Comparison of ENCODE assay signal across 8 cellular contexts in the genomic region with DNA sequence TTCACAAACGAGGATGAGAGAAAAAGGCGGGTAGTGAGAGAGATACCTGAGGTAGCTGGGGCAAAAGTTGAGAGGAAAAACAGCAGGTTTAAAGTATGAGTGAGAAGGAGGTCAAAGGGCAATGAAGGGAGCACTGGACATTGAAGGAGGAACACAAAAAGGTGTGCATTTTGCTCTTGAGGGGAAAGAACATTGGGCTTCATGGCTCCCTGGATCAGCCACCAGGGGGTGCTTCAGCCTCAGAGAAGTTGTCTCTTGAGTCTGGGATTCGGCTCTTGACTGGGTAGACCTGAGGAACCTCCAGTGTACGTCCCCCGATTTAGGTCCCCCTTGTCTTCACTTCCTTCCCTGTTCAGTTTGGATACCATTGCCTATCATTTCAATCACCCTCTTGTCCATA.
DNase-seq lines count a peak whose midpoint lies in the region; ATAC-seq, FAIRE-seq and TF ChIP-seq lines count a peak whose summit lies in the region.

No MANE protein-coding gene starts in this region.

- no peak overlapping the region for H2AFZ ChIP-seq in endothelial cell of umbilical vein (ENCODE audit: low read depth, low read length)

- BruUV-seq in endothelial cell of umbilical vein (replicated peaks; lab: Mats Ljungman, UMichigan): no TSS peak

- H3K27ac ChIP-seq in WERI-Rb-1 (no peak overlapping the region), endothelial cell of umbilical vein (ENCODE audit: insufficient read depth, low read depth, low read length) (no peak overlapping the region), aorta (ENCODE audit: low read depth in 1 of 2, low read length in 2 of 2) (no peak overlapping the region)

- intact Hi-C loops in endothelial cell of umbilical vein (cut with micrococcal nuclease) (loop anchor here (1.0 to 5.0 kb wide), 5 partner anchors 51 to 348 kb away; no protein-coding TSS in a partner anchor), aorta (cut with DNase I) (loop anchor here in 1 of 2 donors (2.0 kb wide), 1 partner anchor 69 kb away; no protein-coding TSS in a partner anchor)

- dilution Hi-C loops in endothelial cell of umbilical vein (cut with MboI; ENCODE audit: extremely low pct_ligation_motif_present, low sequenced_read_pairs): no loop called here

- H3K4me3 ChIP-seq in WERI-Rb-1 (ENCODE audit: low read depth, low read length): no peak overlapping the region
- H3K4me3 ChIP-seq in endothelial cell of umbilical vein (replicated peaks in 1 of 3; ENCODE audit: insufficient read depth in 1 of 3, low read depth in 1 of 3, low read length in 3 of 3): no peak overlapping the region
- no peak overlapping the region for H3K4me3 ChIP-seq in aorta (ENCODE audit: low read length in 2 of 2)

- H3K36me3 ChIP-seq in WERI-Rb-1 (no peaks in the 10 kb centered on the region), endothelial cell of umbilical vein (ENCODE audit: control insufficient read depth in 2 of 2, extremely low read depth in 1 of 2, insufficient read depth in 2 of 2, low read length in 2 of 2) (no peaks in the 10 kb centered on the region), aorta (ENCODE audit: control insufficient read depth in 1 of 2, insufficient read depth in 2 of 2, low read length in 1 of 2) (no peaks in the 10 kb centered on the region)

- TF ChIP-seq POLR2A in endothelial cell of umbilical vein (IDR thresholded peaks at IDR 0.05; ENCODE audit: low read depth, low read length): no peak

- peak; percentile 33 for DNase-seq in GM03348 (ENCODE audit: low spot score)
- peak; percentile 27 to 62 for DNase-seq in Kasumi-1 (lab: John Stamatoyannopoulos, UW)
- peak; percentile 58 for DNase-seq in WERI-Rb-1
- peak; percentile 29 for DNase-seq in endothelial cell of umbilical vein (ENCODE audit: low read depth, low spot score)
- DNase-seq in myocyte (ENCODE audit: low read depth): peak; percentile 76
- peak; percentile 56 to 79 for DNase-seq in aorta

- no peaks in the 10 kb centered on the region for H3K27me3 ChIP-seq in WERI-Rb-1 (ENCODE audit: insufficient read depth, low read depth, severe bottlenecking)
- H3K27me3 ChIP-seq in endothelial cell of umbilical vein (ENCODE audit: control insufficient read depth in 2 of 2, insufficient read depth in 2 of 2, low read length in 2 of 2): no peaks in the 10 kb centered on the region
- H3K27me3 ChIP-seq in aorta (ENCODE audit: control insufficient read depth in 1 of 2, insufficient read depth in 2 of 2, low read length in 1 of 2): peaks cover 0 to 1% of the 10 kb centered on the region in 2 donors

- no peak overlapping the region for H3K4me2 ChIP-seq in endothelial cell of umbilical vein (ENCODE audit: insufficient read depth, low read length)

- H4K20me1 ChIP-seq in endothelial cell of umbilical vein (replicated peaks; ENCODE audit: control insufficient read depth, extremely low read depth, insufficient read depth, low read length): no peaks in the 10 kb centered on the region

- CTCF ChIA-PET in endothelial cell of umbilical vein (lab: Charles Lee): interaction anchor here (2.1 to 4.9 kb wide), 3 partner anchors 50 to 157 kb away, joined by 14 to 91 read pairs (median 37); no protein-coding TSS in a partner anchor

- WGBS in aorta, 2 donors: 46 to 48% methylated on average over 5 of the region's 5 CpGs

- no peak overlapping the region for H3K9ac ChIP-seq in endothelial cell of umbilical vein (replicated peaks; ENCODE audit: extremely low read depth, insufficient read depth, low read length)

- TF ChIP-seq CTCF in WERI-Rb-1 (IDR thresholded peaks at IDR 0.05; ENCODE audit: low read depth, low read length) (peak; percentile 91), endothelial cell of umbilical vein (IDR thresholded peaks at IDR 0.05; ENCODE audit: extremely low read depth in 1 of 2, insufficient read depth in 1 of 2, low read depth in 1 of 2, low read length in 2 of 2) (peak; percentile 66 to 68)

- H3K9me3 ChIP-seq in WERI-Rb-1 (ENCODE audit: severe bottlenecking): no peaks in the 10 kb centered on the region
- H3K9me3 ChIP-seq in endothelial cell of umbilical vein (replicated peaks; ENCODE audit: control insufficient read depth, insufficient read depth, low read length): no peaks in the 10 kb centered on the region
- H3K9me3 ChIP-seq in aorta (ENCODE audit: control insufficient read depth, low read length): peaks cover 1% of the 10 kb centered on the region

- H3K9me1 ChIP-seq in endothelial cell of umbilical vein (replicated peaks; ENCODE audit: control insufficient read depth, extremely low read depth, insufficient read depth, low read length): no peaks in the 10 kb centered on the region

- H3K4me1 ChIP-seq in endothelial cell of umbilical vein (ENCODE audit: control insufficient read depth, extremely low read depth, insufficient read depth, low read length) (peaks cover 20% of the 10 kb centered on the region), aorta (ENCODE audit: control insufficient read depth in 1 of 2, insufficient read depth in 2 of 2, low read length in 2 of 2) (no peaks in the 10 kb centered on the region)

- POLR2A ChIA-PET in endothelial cell of umbilical vein (lab: Charles Lee): no interaction called here

- FAIRE-seq in endothelial cell of umbilical vein (lab: Jason Lieb, UNC): peak; percentile 80

- peak; percentile 70 for ATAC-seq in aorta (ENCODE audit: low FRiP score)
- no peak for ATAC-seq in GM18907 (IDR thresholded peaks at IDR 0.05; ENCODE audit: unreplicated experiment)
- ATAC-seq in HG03439 (IDR thresholded peaks at IDR 0.05; ENCODE audit: unreplicated experiment): no peak

- H3K79me2 ChIP-seq in endothelial cell of umbilical vein (ENCODE audit: control insufficient read depth, insufficient read depth, low read length): no peaks in the 10 kb centered on the region

TF ChIP-seq in endothelial cell of umbilical vein, 7 proteins besides CTCF, POLR2A, EP300 and RAD21:
- TF ChIP-seq POLR2AphosphoS5 (IDR thresholded peaks at IDR 0.05; ENCODE audit: insufficient read depth, low read depth, low read length): no peak
- TF ChIP-seq GATA2 (IDR thresholded peaks at IDR 0.05; ENCODE audit: insufficient read depth, insufficient read length, low read depth, low read length): no peak
- TF ChIP-seq, protein P1, sequence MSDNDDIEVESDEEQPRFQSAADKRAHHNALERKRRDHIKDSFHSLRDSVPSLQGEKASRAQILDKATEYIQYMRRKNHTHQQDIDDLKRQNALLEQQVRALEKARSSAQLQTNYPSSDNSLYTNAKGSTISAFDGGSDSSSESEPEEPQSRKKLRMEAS (IDR thresholded peaks at IDR 0.05; ENCODE audit: insufficient read depth, insufficient read length): no peak
- no peak for TF ChIP-seq MYC (IDR thresholded peaks at IDR 0.05; ENCODE audit: low read depth, low read length)
- TF ChIP-seq JUN (IDR thresholded peaks at IDR 0.05; ENCODE audit: borderline replicate concordance, insufficient read depth, insufficient read length, low read depth): no peak
- no peak for TF ChIP-seq FOS (IDR thresholded peaks at IDR 0.05; ENCODE audit: borderline replicate concordance, insufficient read depth, low read length)
- TF ChIP-seq EZH2 (IDR thresholded peaks at IDR 0.05; ENCODE audit: borderline replicate concordance, low read depth, low read length, severe bottlenecking): no peak
